Comparison of ENCODE assay signal across 1 cellular context in genomic region chr5:122985954-122986721, GRCh38.
A peak's percentile ranks its signal among the peaks of the same experiment; 100 is the strongest.
TF ChIP-seq lines count a peak whose summit lies in the region.

No MANE protein-coding gene starts in this region.

TF ChIP-seq in GM12878, 131 proteins besides CTCF, POLR2A, EP300 and RAD21 (continued from another document and continues in another):
- TF ChIP-seq, protein P1, sequence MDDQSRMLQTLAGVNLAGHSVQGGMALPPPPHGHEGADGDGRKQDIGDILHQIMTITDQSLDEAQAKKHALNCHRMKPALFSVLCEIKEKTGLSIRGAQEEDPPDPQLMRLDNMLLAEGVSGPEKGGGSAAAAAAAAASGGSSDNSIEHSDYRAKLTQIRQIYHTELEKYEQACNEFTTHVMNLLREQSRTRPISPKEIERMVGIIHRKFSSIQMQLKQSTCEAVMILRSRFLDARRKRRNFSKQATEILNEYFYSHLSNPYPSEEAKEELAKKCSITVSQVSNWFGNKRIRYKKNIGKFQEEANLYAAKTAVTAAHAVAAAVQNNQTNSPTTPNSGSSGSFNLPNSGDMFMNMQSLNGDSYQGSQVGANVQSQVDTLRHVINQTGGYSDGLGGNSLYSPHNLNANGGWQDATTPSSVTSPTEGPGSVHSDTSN (IDR thresholded peaks at IDR 0.05; ENCODE audit: insufficient replicate concordance, low read depth, low read length), result no peak
- TF ChIP-seq RUNX3 (IDR thresholded peaks at IDR 0.05; ENCODE audit: low read length), result peak; percentile 89
- TF ChIP-seq, protein P2, sequence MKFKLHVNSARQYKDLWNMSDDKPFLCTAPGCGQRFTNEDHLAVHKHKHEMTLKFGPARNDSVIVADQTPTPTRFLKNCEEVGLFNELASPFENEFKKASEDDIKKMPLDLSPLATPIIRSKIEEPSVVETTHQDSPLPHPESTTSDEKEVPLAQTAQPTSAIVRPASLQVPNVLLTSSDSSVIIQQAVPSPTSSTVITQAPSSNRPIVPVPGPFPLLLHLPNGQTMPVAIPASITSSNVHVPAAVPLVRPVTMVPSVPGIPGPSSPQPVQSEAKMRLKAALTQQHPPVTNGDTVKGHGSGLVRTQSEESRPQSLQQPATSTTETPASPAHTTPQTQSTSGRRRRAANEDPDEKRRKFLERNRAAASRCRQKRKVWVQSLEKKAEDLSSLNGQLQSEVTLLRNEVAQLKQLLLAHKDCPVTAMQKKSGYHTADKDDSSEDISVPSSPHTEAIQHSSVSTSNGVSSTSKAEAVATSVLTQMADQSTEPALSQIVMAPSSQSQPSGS (IDR thresholded peaks at IDR 0.05; ENCODE audit: low read length), result peak; percentile 49; the same call in 1 of the 2 replicates
- TF ChIP-seq ATF7 (IDR thresholded peaks at IDR 0.05; ENCODE audit: low read depth), result no peak
- no peak for TF ChIP-seq FOXK2 (IDR thresholded peaks at IDR 0.05)
- no peak for TF ChIP-seq ZNF207 (IDR thresholded peaks at IDR 0.05; ENCODE audit: borderline replicate concordance)
- no peak for TF ChIP-seq STAT1 (conservative IDR thresholded peaks at IDR 0.05)
- no peak for TF ChIP-seq HDAC2 (IDR thresholded peaks at IDR 0.05)
- no peak for TF ChIP-seq TARDBP (IDR thresholded peaks at IDR 0.05; ENCODE audit: borderline replicate concordance)
- no peak for TF ChIP-seq POU2F2 (IDR thresholded peaks at IDR 0.05; ENCODE audit: borderline replicate concordance, low read depth, low read length)
- no peak for TF ChIP-seq SMAD1 (IDR thresholded peaks at IDR 0.05; ENCODE audit: low read depth, partially characterized antibody)
- TF ChIP-seq ZBTB33 (IDR thresholded peaks at IDR 0.05), result no peak
- no peak for TF ChIP-seq SUPT20H (IDR thresholded peaks at IDR 0.05; ENCODE audit: borderline replicate concordance, control insufficient read depth, low read depth, low read length)
- TF ChIP-seq ZNF274 (IDR thresholded peaks at IDR 0.05; ENCODE audit: insufficient read depth, insufficient read length), result no peak
- no peak for TF ChIP-seq CHD4 (IDR thresholded peaks at IDR 0.05)
- TF ChIP-seq NRF1 (conservative IDR thresholded peaks at IDR 0.05; ENCODE audit: low read depth, low read length), result no peak
- no peak for TF ChIP-seq IRF5 (IDR thresholded peaks at IDR 0.05; ENCODE audit: borderline replicate concordance)
- TF ChIP-seq, protein P3, sequence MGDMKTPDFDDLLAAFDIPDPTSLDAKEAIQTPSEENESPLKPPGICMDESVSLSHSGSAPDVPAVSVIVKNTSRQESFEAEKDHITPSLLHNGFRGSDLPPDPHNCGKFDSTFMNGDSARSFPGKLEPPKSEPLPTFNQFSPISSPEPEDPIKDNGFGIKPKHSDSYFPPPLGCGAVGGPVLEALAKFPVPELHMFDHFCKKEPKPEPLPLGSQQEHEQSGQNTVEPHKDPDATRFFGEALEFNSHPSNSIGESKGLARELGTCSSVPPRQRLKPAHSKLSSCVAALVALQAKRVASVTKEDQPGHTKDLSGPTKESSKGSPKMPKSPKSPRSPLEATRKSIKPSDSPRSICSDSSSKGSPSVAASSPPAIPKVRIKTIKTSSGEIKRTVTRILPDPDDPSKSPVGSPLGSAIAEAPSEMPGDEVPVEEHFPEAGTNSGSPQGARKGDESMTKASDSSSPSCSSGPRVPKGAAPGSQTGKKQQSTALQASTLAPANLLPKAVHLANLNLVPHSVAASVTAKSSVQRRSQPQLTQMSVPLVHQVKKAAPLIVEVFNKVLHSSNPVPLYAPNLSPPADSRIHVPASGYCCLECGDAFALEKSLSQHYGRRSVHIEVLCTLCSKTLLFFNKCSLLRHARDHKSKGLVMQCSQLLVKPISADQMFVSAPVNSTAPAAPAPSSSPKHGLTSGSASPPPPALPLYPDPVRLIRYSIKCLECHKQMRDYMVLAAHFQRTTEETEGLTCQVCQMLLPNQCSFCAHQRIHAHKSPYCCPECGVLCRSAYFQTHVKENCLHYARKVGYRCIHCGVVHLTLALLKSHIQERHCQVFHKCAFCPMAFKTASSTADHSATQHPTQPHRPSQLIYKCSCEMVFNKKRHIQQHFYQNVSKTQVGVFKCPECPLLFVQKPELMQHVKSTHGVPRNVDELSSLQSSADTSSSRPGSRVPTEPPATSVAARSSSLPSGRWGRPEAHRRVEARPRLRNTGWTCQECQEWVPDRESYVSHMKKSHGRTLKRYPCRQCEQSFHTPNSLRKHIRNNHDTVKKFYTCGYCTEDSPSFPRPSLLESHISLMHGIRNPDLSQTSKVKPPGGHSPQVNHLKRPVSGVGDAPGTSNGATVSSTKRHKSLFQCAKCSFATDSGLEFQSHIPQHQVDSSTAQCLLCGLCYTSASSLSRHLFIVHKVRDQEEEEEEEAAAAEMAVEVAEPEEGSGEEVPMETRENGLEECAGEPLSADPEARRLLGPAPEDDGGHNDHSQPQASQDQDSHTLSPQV (IDR thresholded peaks at IDR 0.05), result no peak
- no peak for TF ChIP-seq HDGF (IDR thresholded peaks at IDR 0.05)
- TF ChIP-seq IRF3 (IDR thresholded peaks at IDR 0.05), result no peak
- no peak for TF ChIP-seq MEF2B (IDR thresholded peaks at IDR 0.05; ENCODE audit: partially characterized antibody, poor library complexity, severe bottlenecking)
- TF ChIP-seq IKZF2 (IDR thresholded peaks at IDR 0.05), result peak in 1 of 2 experiments; percentile 27; a peak in 1 of 4 replicates
- TF ChIP-seq, protein P4, sequence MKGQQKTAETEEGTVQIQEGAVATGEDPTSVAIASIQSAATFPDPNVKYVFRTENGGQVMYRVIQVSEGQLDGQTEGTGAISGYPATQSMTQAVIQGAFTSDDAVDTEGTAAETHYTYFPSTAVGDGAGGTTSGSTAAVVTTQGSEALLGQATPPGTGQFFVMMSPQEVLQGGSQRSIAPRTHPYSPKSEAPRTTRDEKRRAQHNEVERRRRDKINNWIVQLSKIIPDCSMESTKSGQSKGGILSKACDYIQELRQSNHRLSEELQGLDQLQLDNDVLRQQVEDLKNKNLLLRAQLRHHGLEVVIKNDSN (IDR thresholded peaks at IDR 0.05; ENCODE audit: borderline replicate concordance, extremely low read length, insufficient read depth, low read depth, low read length), result no peak
- no peak for TF ChIP-seq GABPA (IDR thresholded peaks at IDR 0.05; ENCODE audit: low read depth)
- no peak for TF ChIP-seq CEBPB (IDR thresholded peaks at IDR 0.05; ENCODE audit: borderline replicate concordance in 1 of 2, low read depth in 2 of 2, low read length in 2 of 2)
- TF ChIP-seq, protein P5, sequence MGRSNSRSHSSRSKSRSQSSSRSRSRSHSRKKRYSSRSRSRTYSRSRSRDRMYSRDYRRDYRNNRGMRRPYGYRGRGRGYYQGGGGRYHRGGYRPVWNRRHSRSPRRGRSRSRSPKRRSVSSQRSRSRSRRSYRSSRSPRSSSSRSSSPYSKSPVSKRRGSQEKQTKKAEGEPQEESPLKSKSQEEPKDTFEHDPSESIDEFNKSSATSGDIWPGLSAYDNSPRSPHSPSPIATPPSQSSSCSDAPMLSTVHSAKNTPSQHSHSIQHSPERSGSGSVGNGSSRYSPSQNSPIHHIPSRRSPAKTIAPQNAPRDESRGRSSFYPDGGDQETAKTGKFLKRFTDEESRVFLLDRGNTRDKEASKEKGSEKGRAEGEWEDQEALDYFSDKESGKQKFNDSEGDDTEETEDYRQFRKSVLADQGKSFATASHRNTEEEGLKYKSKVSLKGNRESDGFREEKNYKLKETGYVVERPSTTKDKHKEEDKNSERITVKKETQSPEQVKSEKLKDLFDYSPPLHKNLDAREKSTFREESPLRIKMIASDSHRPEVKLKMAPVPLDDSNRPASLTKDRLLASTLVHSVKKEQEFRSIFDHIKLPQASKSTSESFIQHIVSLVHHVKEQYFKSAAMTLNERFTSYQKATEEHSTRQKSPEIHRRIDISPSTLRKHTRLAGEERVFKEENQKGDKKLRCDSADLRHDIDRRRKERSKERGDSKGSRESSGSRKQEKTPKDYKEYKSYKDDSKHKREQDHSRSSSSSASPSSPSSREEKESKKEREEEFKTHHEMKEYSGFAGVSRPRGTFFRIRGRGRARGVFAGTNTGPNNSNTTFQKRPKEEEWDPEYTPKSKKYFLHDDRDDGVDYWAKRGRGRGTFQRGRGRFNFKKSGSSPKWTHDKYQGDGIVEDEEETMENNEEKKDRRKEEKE (IDR thresholded peaks at IDR 0.05), result no peak
- TF ChIP-seq KDM1A (IDR thresholded peaks at IDR 0.05; ENCODE audit: borderline replicate concordance), result no peak
- peak; percentile 95 for TF ChIP-seq SPI1 (IDR thresholded peaks at IDR 0.05; ENCODE audit: borderline replicate concordance, insufficient read depth, low read depth, low read length)
- TF ChIP-seq MYC (IDR thresholded peaks at IDR 0.05; ENCODE audit: insufficient read depth, insufficient read length, insufficient replicate concordance, low read length, severe bottlenecking), result no peak
- no peak for TF ChIP-seq NR2F1 (conservative IDR thresholded peaks at IDR 0.05)
- TF ChIP-seq POLR2AphosphoS2 (IDR thresholded peaks at IDR 0.05; ENCODE audit: low read depth, low read length), result no peak
- TF ChIP-seq GATAD2B (conservative IDR thresholded peaks at IDR 0.05; ENCODE audit: low read depth), result no peak
- peak; percentile 36; the same call in 1 of the 2 replicates for TF ChIP-seq NFIC (IDR thresholded peaks at IDR 0.05; ENCODE audit: low read depth, low read length)
- TF ChIP-seq BCL11A (IDR thresholded peaks at IDR 0.05; ENCODE audit: low read depth, low read length), result 0 out of 2 replicates have a peak, but pooled peaks have one; percentile 39
- TF ChIP-seq ZZZ3 (IDR thresholded peaks at IDR 0.05; ENCODE audit: control insufficient read depth, insufficient read length, low read depth), result no peak
- no peak for TF ChIP-seq SRF (IDR thresholded peaks at IDR 0.05; ENCODE audit: low read depth in 2 of 2, low read length in 2 of 2)
- TF ChIP-seq BHLHE40 (IDR thresholded peaks at IDR 0.05; ENCODE audit: borderline replicate concordance in 1 of 2, low read depth in 2 of 2, low read length in 1 of 2), result peak in 1 of 2 experiments; percentile 23; a peak in 1 of 4 replicates
- TF ChIP-seq SIX5 (IDR thresholded peaks at IDR 0.05; ENCODE audit: low read depth, low read length, severe bottlenecking), result no peak
- TF ChIP-seq SREBF2 (IDR thresholded peaks at IDR 0.05; ENCODE audit: low read length), result no peak
- no peak for TF ChIP-seq ETV6 (conservative IDR thresholded peaks at IDR 0.05 in 1 of 2, IDR thresholded peaks at IDR 0.05 in 1 of 2; ENCODE audit: borderline replicate concordance in 1 of 2, low read depth in 1 of 2)
- TF ChIP-seq PAX5 (IDR thresholded peaks at IDR 0.05; ENCODE audit: borderline replicate concordance, low read depth, low read length), result peak; percentile 57; the same call in 1 of the 2 replicates
- TF ChIP-seq, protein P6, sequence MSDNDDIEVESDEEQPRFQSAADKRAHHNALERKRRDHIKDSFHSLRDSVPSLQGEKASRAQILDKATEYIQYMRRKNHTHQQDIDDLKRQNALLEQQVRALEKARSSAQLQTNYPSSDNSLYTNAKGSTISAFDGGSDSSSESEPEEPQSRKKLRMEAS (IDR thresholded peaks at IDR 0.05; ENCODE audit: low read depth, low read length), result no peak
- TF ChIP-seq FOS (IDR thresholded peaks at IDR 0.05; ENCODE audit: borderline replicate concordance, extremely low read depth, insufficient read length), result no peak
- TF ChIP-seq SMC3 (IDR thresholded peaks at IDR 0.05; ENCODE audit: borderline replicate concordance, low read length), result no peak
- TF ChIP-seq USF2 (IDR thresholded peaks at IDR 0.05; ENCODE audit: borderline replicate concordance, low read depth, low read length), result no peak
- TF ChIP-seq YBX1 (IDR thresholded peaks at IDR 0.05), result no peak
- TF ChIP-seq TCF7 (IDR thresholded peaks at IDR 0.05; ENCODE audit: borderline replicate concordance), result no peak
- TF ChIP-seq SIN3A (IDR thresholded peaks at IDR 0.05; ENCODE audit: low read depth, low read length), result no peak
- TF ChIP-seq MTA2 (IDR thresholded peaks at IDR 0.05; ENCODE audit: low read depth), result no peak
- TF ChIP-seq ZNF24 (IDR thresholded peaks at IDR 0.05), result peak; percentile 32; the same call in 1 of the 2 replicates
- no peak for TF ChIP-seq SUZ12 (IDR thresholded peaks at IDR 0.05; ENCODE audit: unreplicated experiment)
- TF ChIP-seq MYB (IDR thresholded peaks at IDR 0.05; ENCODE audit: borderline replicate concordance, low read depth, low read length), result no peak
- TF ChIP-seq YY1 (IDR thresholded peaks at IDR 0.05; ENCODE audit: low read depth, low read length), result no peak
- TF ChIP-seq NFXL1 (IDR thresholded peaks at IDR 0.05; ENCODE audit: borderline replicate concordance), result no peak
- TF ChIP-seq TBL1XR1 (IDR thresholded peaks at IDR 0.05; ENCODE audit: low read depth, low read length), result no peak
